In genomic region chr12:25929096-25929637, GRCh38 we compare ENCODE assay signal across 19 cellular contexts.
DNase-seq lines count a peak whose midpoint lies in the region; ATAC-seq lines count a peak whose summit lies in the region.
"Had no signal": no experiment of that assay in that cellular context is flagged by ENCODE, and none has a peak within 500 bp of the region (broad histone marks: within the 10 kb centered on the region; RNA-seq: fewer than 3 reads in every experiment).

No MANE protein-coding gene starts in this region.

- peak; percentile 42 for DNase-seq in EH (ENCODE audit: low read depth)
- peak; percentile 46 for DNase-seq in NCI-H82 treated with DMSO at 0.1 percent for 48 hours (lab: John Stamatoyannopoulos, UW; ENCODE audit: unreplicated experiment)
- DNase-seq in fibroblast of gingiva (ENCODE audit: low read depth), result peak; percentile 44
- DNase-seq in left kidney (ENCODE audit: low read depth, low spot score), result peak; percentile 70
- no peak for DNase-seq in activated T-cell treated with anti-CD3 and anti-CD28 coated beads, Interleukin-2, amount 50 U/mL, for 1 hour
- DNase-seq in NCI-H774 (lab: John Stamatoyannopoulos, UW), result no peak
- no peak for DNase-seq in activated naive CD4-positive, alpha-beta T cell treated with Interleukin-2 at 50 U/mL for 16 hours
- DNase-seq: ACHN; activated CD4-positive, alpha-beta memory T cell treated with anti-CD3 and anti-CD28 coated beads, Interleukin-2, amount 10 ng/mL, durations not matched to agents 7 days and 5 days; activated naive CD4-positive, alpha-beta T cell; amniotic stem cell; erythroblast; NCI-H1436 treated with DMSO at 0.1 percent for 48 hours; occipital lobe; PC-9; testis had no signal

- no peak for ATAC-seq in HG02763 (IDR thresholded peaks at IDR 0.05; ENCODE audit: unreplicated experiment)
- ATAC-seq: GM12878, WTC11 had no signal

Comparison
In these comparisons a context has a peak if more than half of its experiments do, and no peak if none do; other contexts are left out.
1. DNase-seq: peak in EH (single experiment), NCI-H82 treated with DMSO at 0.1 percent for 48 hours (single experiment), fibroblast of gingiva (single experiment) and left kidney (single experiment); none in activated T-cell treated with anti-CD3 and anti-CD28 coated beads, Interleukin-2, amount 50 U/mL, for 1 hour (single experiment), NCI-H774 (single experiment) and activated naive CD4-positive, alpha-beta T cell treated with Interleukin-2 at 50 U/mL for 16 hours (single experiment).